8 cellular contexts compared by ENCODE assay signal in genomic region chr16:54929090-54930033, GRCh38. TPM values are rescaled to one million over a fixed set of nuclear protein-coding genes. Genes with fewer than 3 reads are reported as not detected.
DNase-seq lines count a peak whose midpoint lies in the region; ATAC-seq and TF ChIP-seq lines count a peak whose summit lies in the region.

No MANE protein-coding gene starts in this region.

- ATAC-seq in HG02623 (IDR thresholded peaks at IDR 0.05; ENCODE audit: unreplicated experiment) (peak; percentile 92), heart left ventricle (peak; percentile 91 to 97 (median 93)), upper lobe of right lung (peak; percentile 90)
- peak; percentile 94 for ATAC-seq in activated naive CD8-positive, alpha-beta T cell treated with anti-CD3 and anti-CD28 coated beads, Interleukin-2, amount 10 ng/mL, durations not matched to agents 7 days and 5 days (ENCODE audit: low read depth)

- peak overlapping the region; percentile 83 for H3K27ac Mint-ChIP-seq in activated naive CD8-positive, alpha-beta T cell treated with anti-CD3 and anti-CD28 coated beads, Interleukin-2, amount 10 ng/mL, durations not matched to agents 7 days and 5 days

- intact Hi-C loops in heart left ventricle (cut with DNase I), result loop anchor here (2.0 to 10.0 kb wide), 26 partner anchors 112 to 1495 kb away; partner anchors contain the start of genes IRX3 (in 4 of the 10), IRX6 (in 4 of the 10) and RBL2 (in 1 of the 10)
- intact Hi-C loops in posterior vena cava (cut with DNase I), result no loop called here
- intact Hi-C loops in upper lobe of right lung (cut with DNase I), result no loop called here

- POLR2A ChIA-PET in GM10248 (lab: Yijun Ruan, JAX), result interaction anchor here (0.5 kb wide), 1 partner anchor 160 kb away, joined by 3 read pairs; no protein-coding TSS in a partner anchor
- POLR2A ChIA-PET in activated naive CD8-positive, alpha-beta T cell treated with anti-CD3 and anti-CD28 coated beads, Interleukin-2, amount 10 ng/mL, durations not matched to agents 7 days and 5 days (lab: Charles Lee), result interaction anchor here (0.8 kb wide), 1 partner anchor 10 kb away, joined by 3 read pairs; no protein-coding TSS in a partner anchor

- H3K27ac ChIP-seq in heart left ventricle (peak overlapping the region; percentile 79 to 96 (median 90)), upper lobe of right lung (peak overlapping the region; percentile 89)

- no peaks in the 10 kb centered on the region for H3K9me3 ChIP-seq in heart left ventricle
- no peaks in the 10 kb centered on the region for H3K9me3 ChIP-seq in upper lobe of right lung

- WGBS in heart left ventricle, 4 donors, result 0 to 2% (median 1%) methylated on average over 53 to 75 of the region's 75 CpGs

- peaks cover 25% of the 10 kb centered on the region for H3K4me1 Mint-ChIP-seq in activated naive CD8-positive, alpha-beta T cell treated with anti-CD3 and anti-CD28 coated beads, Interleukin-2, amount 10 ng/mL, durations not matched to agents 7 days and 5 days

- H3K4me3 Mint-ChIP-seq in activated naive CD8-positive, alpha-beta T cell treated with anti-CD3 and anti-CD28 coated beads, Interleukin-2, amount 10 ng/mL, durations not matched to agents 7 days and 5 days, result peak overlapping the region; percentile 88

- peaks cover 0 to 71% (median 26%) of the 10 kb centered on the region in 9 donors for H3K27me3 ChIP-seq in heart left ventricle
- peaks cover 71% of the 10 kb centered on the region for H3K27me3 ChIP-seq in upper lobe of right lung

- TF ChIP-seq CTCF in GM10248 (IDR thresholded peaks at IDR 0.05; ENCODE audit: control extremely low read depth, extremely low read depth, low read depth, missing control alignments) (no peak), heart left ventricle (IDR thresholded peaks at IDR 0.05) (peak in 4 of 12 donors; percentile 23 to 47 (median 30)), upper lobe of right lung (IDR thresholded peaks at IDR 0.05) (no peak)

- H3K36me3 Mint-ChIP-seq in activated naive CD8-positive, alpha-beta T cell treated with anti-CD3 and anti-CD28 coated beads, Interleukin-2, amount 10 ng/mL, durations not matched to agents 7 days and 5 days, result peaks cover 1% of the 10 kb centered on the region

- H3K36me3 ChIP-seq in heart left ventricle (peaks cover 0 to 10% (median 0%) of the 10 kb centered on the region in 9 donors), upper lobe of right lung (no peaks in the 10 kb centered on the region)

- CTCF ChIA-PET in GM10248 (lab: Yijun Ruan, JAX), result interaction anchor here (1.5 kb wide), 1 partner anchor 86 kb away, joined by 3 read pairs; no protein-coding TSS in a partner anchor

- peak overlapping the region; percentile 60 to 86 (median 74) for H3K4me3 ChIP-seq in heart left ventricle
- peak overlapping the region; percentile 67 for H3K4me3 ChIP-seq in upper lobe of right lung

- peak; percentile 85 for DNase-seq in GM10248 (ENCODE audit: extremely low spot score)
- DNase-seq in NCI-H1092 treated with DMSO at 0.1 percent for 48 hours (lab: John Stamatoyannopoulos, UW), result peak; percentile 99
- DNase-seq in SKM-1 treated with dmso at 0.1 percent for 144 hours (lab: John Stamatoyannopoulos, UW; ENCODE audit: unreplicated experiment), result peak; percentile 95
- DNase-seq in activated naive CD8-positive, alpha-beta T cell treated with anti-CD3 and anti-CD28 coated beads, Interleukin-2, amount 10 ng/mL, durations not matched to agents 7 days and 5 days, result peak; percentile 94
- peak; percentile 99 to 100 (median 100) for DNase-seq in heart left ventricle
- peak; percentile 99 for DNase-seq in posterior vena cava (ENCODE audit: low spot score)
- peak; percentile 100 for DNase-seq in upper lobe of right lung

- peak; percentile 49 to 60 for TF ChIP-seq POLR2A in heart left ventricle (IDR thresholded peaks at IDR 0.05)

- H3K9me3 Mint-ChIP-seq in activated naive CD8-positive, alpha-beta T cell treated with anti-CD3 and anti-CD28 coated beads, Interleukin-2, amount 10 ng/mL, durations not matched to agents 7 days and 5 days, result peaks cover 1% of the 10 kb centered on the region

- H3K27me3 Mint-ChIP-seq in activated naive CD8-positive, alpha-beta T cell treated with anti-CD3 and anti-CD28 coated beads, Interleukin-2, amount 10 ng/mL, durations not matched to agents 7 days and 5 days, result peaks cover 69% of the 10 kb centered on the region

- H3K4me1 ChIP-seq in heart left ventricle (peaks cover 0 to 39% (median 7%) of the 10 kb centered on the region in 12 donors), upper lobe of right lung (peaks cover 14% of the 10 kb centered on the region)

RNA-seq across cellular contexts. Expression of gene IRX5, which starts 1.3 kb away (rescaled TPM):
- total RNA-seq in activated naive CD8-positive, alpha-beta T cell treated with anti-CD3 and anti-CD28 coated beads, Interleukin-2, amount 10 ng/mL, durations not matched to agents 7 days and 5 days, result not detected
- total RNA-seq in heart left ventricle, result 10 to 100 TPM in 7 of 9 donors, 1 to 10 TPM in 2; 5.8 to 32.2 (median 18.1) TPM
- polyA plus RNA-seq in heart left ventricle, result 10 to 100 TPM; 19.2 to 19.4 TPM
- total RNA-seq in posterior vena cava, result 1 to 10 TPM in 1 of 2 donors, under 1 TPM in 1; 0.38 to 1.1 TPM
- 23.3 TPM for total RNA-seq in upper lobe of right lung

Comparison
In these comparisons a context has a peak if more than half of its experiments do, and no peak if none do; other contexts are left out.
1. Peak in every context shown above with its lines: DNase-seq, ATAC-seq, H3K4me3 ChIP-seq and H3K27ac ChIP-seq.
2. intact Hi-C loops: an anchor here in heart left ventricle (2.0 to 10.0 kb wide); none called in posterior vena cava and upper lobe of right lung.